In genomic region chr12:13094349-13094748, GRCh38 we compare ENCODE assay signal across 9 cellular contexts. TPM values are rescaled to one million over a fixed set of nuclear protein-coding genes. Genes with fewer than 3 reads are reported as not detected.
DNase-seq lines count a peak whose midpoint lies in the region; ATAC-seq, FAIRE-seq and TF ChIP-seq lines count a peak whose summit lies in the region.
"Had no signal": no experiment of that assay in that cellular context is flagged by ENCODE, and none has a peak within 500 bp of the region (broad histone marks: within the 10 kb centered on the region; RNA-seq: fewer than 3 reads in every experiment).

No MANE protein-coding gene starts in this region.

- no peaks in the 10 kb centered on the region for H3K9me3 ChIP-seq in IMR-90 (ENCODE audit: control insufficient read depth, insufficient read depth, low read length)
- H3K9me3 ChIP-seq in GM12878 (replicated peaks; ENCODE audit: control insufficient read depth, insufficient read depth, low read length), result no peaks in the 10 kb centered on the region; the same call in 2 of the 3 replicates
- no peaks in the 10 kb centered on the region for H3K9me3 ChIP-seq in testis

- no peaks in the 10 kb centered on the region for H3K36me3 ChIP-seq in IMR-90 (ENCODE audit: control insufficient read depth, insufficient read depth, low read length)
- no peaks in the 10 kb centered on the region for H3K36me3 ChIP-seq in GM12878 (ENCODE audit: control insufficient read depth in 2 of 2, insufficient read depth in 2 of 2, low read length in 1 of 2)
- no peaks in the 10 kb centered on the region for H3K36me3 ChIP-seq in testis (ENCODE audit: low read depth, missing control alignments)

- H4K20me1 ChIP-seq in IMR-90 (ENCODE audit: insufficient read depth, low read length) (no peaks in the 10 kb centered on the region), GM12878 (ENCODE audit: control insufficient read depth, insufficient read depth) (no peaks in the 10 kb centered on the region)

- H4K8ac ChIP-seq in IMR-90 (ENCODE audit: low read depth in 2 of 2, low read length in 2 of 2), result peak overlapping the region in 1 of 2 experiments; percentile 82; a peak in 1 of 4 replicates

- DNase-seq in IMR-90 (peak; percentile 70), GM12878 (ENCODE audit: low read depth, low spot score) (no peak), testis (peak; percentile 42), germinal center (ENCODE audit: low spot score) (no peak), DMS153 treated with DMSO at 0.1 percent for 48 hours (lab: John Stamatoyannopoulos, UW; ENCODE audit: unreplicated experiment) (no peak)
- DNase-seq in activated CD4-positive, CD25-positive, alpha-beta regulatory T cell treated with anti-CD3 and anti-CD28 coated beads, Interleukin-2, amount 50 U/mL, for 72 hours, result no peak

- no CpG with 5 or more reads among the region's 3 CpGs for WGBS in IMR-90 (ENCODE audit: extremely low coverage in 2 of 2, insufficient read length in 1 of 2), 2 experiments
- 2% methylated on average over 3 of the region's 3 CpGs for WGBS in GM12878 (ENCODE audit: insufficient coverage, insufficient replicate concordance, low lambda C conversion rate, missing lambda C conversion rate)
- WGBS in testis, 2 donors, result 27 to 32% methylated on average over 3 of the region's 3 CpGs

- H4K91ac ChIP-seq in IMR-90 (ENCODE audit: insufficient read depth, low read depth, low read length), result no peak overlapping the region

- no peak overlapping the region for H4K5ac ChIP-seq in IMR-90 (ENCODE audit: low read depth, low read length)

- H3K4me1 ChIP-seq in IMR-90 (ENCODE audit: control insufficient read depth, insufficient read depth, low read length), result peaks cover 27% of the 10 kb centered on the region
- peaks cover 31% of the 10 kb centered on the region for H3K4me1 ChIP-seq in GM12878 (ENCODE audit: control insufficient read depth, insufficient read depth, low read length)
- peaks cover 13% of the 10 kb centered on the region for H3K4me1 ChIP-seq in testis

- in situ Hi-C loops in IMR-90 (cut with MboI; ENCODE audit: low sequenced_read_pairs) (loop anchor here (10.0 kb wide), 1 partner anchor 180 kb away; no protein-coding TSS in a partner anchor), GM12878 (cut with MboI) (no loop called here)

- no peak overlapping the region for H3K14ac ChIP-seq in IMR-90 (replicated peaks; ENCODE audit: low read depth, low read length)

- H3K4me2 ChIP-seq in IMR-90 (ENCODE audit: low read depth, low read length) (peak overlapping the region; percentile 31; the same call in 1 of the 2 replicates), GM12878 (ENCODE audit: control insufficient read depth, insufficient read depth) (peak overlapping the region; percentile 22; the same call in 1 of the 2 replicates)
- H3K4me2 ChIP-seq: KMS-11 had no signal

- TF ChIP-seq CTCF in IMR-90 (conservative IDR thresholded peaks at IDR 0.05; ENCODE audit: low read depth, low read length) (no peak), GM12878 (IDR thresholded peaks at IDR 0.05 in 2 of 3, conservative IDR thresholded peaks at IDR 0.05 in 1 of 3; ENCODE audit: control insufficient read depth in 2 of 3, extremely low read depth in 1 of 3, insufficient read depth in 1 of 3, low read depth in 3 of 3, low read length in 3 of 3) (no peak), testis (IDR thresholded peaks at IDR 0.05) (no peak)

- peak overlapping the region; percentile 1; the same call in 1 of the 2 replicates for H2BK120ac ChIP-seq in IMR-90 (ENCODE audit: low read depth, low read length)

- dilution Hi-C loops in IMR-90 (cut with HindIII; ENCODE audit: low sequenced_read_pairs, unreplicated experiment), result no loop called here

- RAD21 ChIA-PET in GM12878 (lab: Charles Lee; ENCODE audit: unreplicated experiment), result no interaction called here

- H3K27ac ChIP-seq in IMR-90 (ENCODE audit: insufficient read depth, low read length) (peak overlapping the region; percentile 26; the same call in 1 of the 2 replicates), GM12878 (ENCODE audit: control insufficient read depth, insufficient read depth) (no peak overlapping the region), testis (no peak overlapping the region)
- H3K27ac ChIP-seq: KMS-11 had no signal

- TF ChIP-seq RAD21 in IMR-90 (IDR thresholded peaks at IDR 0.05; ENCODE audit: low read length) (no peak), GM12878 (IDR thresholded peaks at IDR 0.05; ENCODE audit: insufficient read depth, low read depth, low read length) (no peak)

- no TSS peak for BruUV-seq in IMR-90 (replicated peaks; lab: Mats Ljungman, UMichigan)
- BruUV-seq in GM12878 (replicated peaks; lab: Mats Ljungman, UMichigan), result no TSS peak

- POLR2A ChIA-PET in IMR-90 (lab: Charles Lee; ENCODE audit: unreplicated experiment), result no interaction called here
- POLR2A ChIA-PET in GM12878 (lab: Charles Lee), result no interaction called here

- 0 out of 3 replicates have a peak overlapping the region, but pooled peaks have one; percentile 78 for H2BK15ac ChIP-seq in IMR-90 (ENCODE audit: low read depth, low read length)

- H3K4me3 ChIP-seq in IMR-90 (ENCODE audit: insufficient read depth, low read depth, low read length), result no peak overlapping the region
- H3K4me3 ChIP-seq in GM12878, result no peak overlapping the region
- H3K4me3 ChIP-seq in testis, result no peak overlapping the region

- no peak overlapping the region; the same call in 1 of the 2 replicates for H3K56ac ChIP-seq in IMR-90 (ENCODE audit: extremely low read depth, insufficient read depth, low read length)

- TF ChIP-seq EP300 in GM12878 (IDR thresholded peaks at IDR 0.05; ENCODE audit: borderline replicate concordance in 1 of 2, control insufficient read depth in 1 of 2, low read depth in 2 of 2, low read length in 2 of 2), result peak in 1 of 2 experiments; percentile 54; a peak in 1 of 4 replicates

- H3K9ac ChIP-seq in IMR-90 (ENCODE audit: low read depth, low read length), result no peak overlapping the region
- no peak overlapping the region for H3K9ac ChIP-seq in GM12878 (ENCODE audit: control insufficient read depth, insufficient read depth, low read length)
- H3K9ac ChIP-seq: KMS-11 had no signal

- peak overlapping the region; percentile 94 for H2BK20ac ChIP-seq in IMR-90 (ENCODE audit: low read depth, low read length)

- H3K79me1 ChIP-seq in IMR-90 (ENCODE audit: low read depth in 1 of 2, low read length in 2 of 2), result peaks cover 0 to 19% of the 10 kb centered on the region in 2 experiments; a peak in 2 of 4 replicates

- peak overlapping the region; percentile 88 for H2BK5ac ChIP-seq in IMR-90 (ENCODE audit: low read depth, low read length, poor library complexity, severe bottlenecking)

- SMC1A ChIA-PET in GM12878 (lab: Charles Lee; ENCODE audit: uncharacterized antibody, unreplicated experiment), result interaction anchor here (1.2 to 1.4 kb wide), 2 partner anchors 10 to 118 kb away, joined by 3 to 5 read pairs; no protein-coding TSS in a partner anchor

- CTCF ChIA-PET in IMR-90 (lab: Yijun Ruan, JAX) (interaction anchor here (0.5 to 0.7 kb wide), 2 partner anchors 67 to 138 kb away, joined by 3 to 5 read pairs; no protein-coding TSS in a partner anchor), GM12878 (lab: Yijun Ruan, JAX) (no interaction called here)

- H3K27me3 ChIP-seq in IMR-90 (ENCODE audit: control insufficient read depth, insufficient read depth, low read length) (no peaks in the 10 kb centered on the region), GM12878 (replicated peaks in 1 of 2; ENCODE audit: control insufficient read depth in 2 of 2, insufficient read depth in 2 of 2, low read length in 1 of 2) (no peaks in the 10 kb centered on the region), testis (no peaks in the 10 kb centered on the region)

- TF ChIP-seq POLR2A in IMR-90 (IDR thresholded peaks at IDR 0.05; ENCODE audit: low read depth, low read length) (no peak), GM12878 (IDR thresholded peaks at IDR 0.05; ENCODE audit: low read depth, low read length) (no peak), testis (IDR thresholded peaks at IDR 0.05) (no peak)

- peak; percentile 74 for FAIRE-seq in GM12878 (lab: Jason Lieb, UNC)

- H3K4ac ChIP-seq in IMR-90 (ENCODE audit: low read depth, low read length), result peak overlapping the region; percentile 98; the same call in 1 of the 2 replicates

- no peak overlapping the region for H2AK9ac ChIP-seq in IMR-90 (replicated peaks; ENCODE audit: low read depth, low read length, poor library complexity)

- H2AFZ ChIP-seq in IMR-90 (replicated peaks; ENCODE audit: low read length, poor library complexity) (no peak overlapping the region), GM12878 (ENCODE audit: control insufficient read depth, low read depth, low read length) (no peak overlapping the region)

- no peak overlapping the region for H2AK5ac ChIP-seq in IMR-90 (ENCODE audit: low read depth, low read length)

- no peak overlapping the region for H3K23ac ChIP-seq in IMR-90 (ENCODE audit: low read depth, low read length)

- intact Hi-C loops in IMR-90 (cut with micrococcal nuclease), result loop anchor here (5.0 kb wide), 1 partner anchor 52 kb away; the partner anchor contains the start of gene FAM234B
- intact Hi-C loops in GM12878 (cut with micrococcal nuclease; ENCODE audit: unreplicated experiment), result no loop called here
- intact Hi-C loops in testis (cut with DNase I; ENCODE audit: low total_unique reads), result loop anchor here (10.0 kb wide), 1 partner anchor 180 kb away; no protein-coding TSS in a partner anchor

- H3K9me1 ChIP-seq in IMR-90 (ENCODE audit: insufficient read depth, low read length), result peaks cover 14% of the 10 kb centered on the region

- H3K18ac ChIP-seq in IMR-90 (ENCODE audit: low read depth, low read length), result 0 out of 2 replicates have a peak overlapping the region, but pooled peaks have one; percentile 26

- H3K79me2 ChIP-seq in GM12878 (ENCODE audit: control insufficient read depth, insufficient read depth, low read length), result no peaks in the 10 kb centered on the region

- peak; percentile 36 for ATAC-seq in GM21367 (IDR thresholded peaks at IDR 0.05; ENCODE audit: unreplicated experiment)
- peak; percentile 22 for ATAC-seq in IMR-90 (ENCODE audit: low read depth)
- peak; percentile 45 for ATAC-seq in GM12878

RNA-seq across cellular contexts. Expression of gene GSG1, which starts 9.1 kb away (rescaled TPM):
- total RNA-seq in IMR-90 (2012; rRNA removed), result 2.5 and 2.9 TPM in 2 replicates
- polyA plus RNA-seq in IMR-90 (2012; rRNA removed), result 1.8 and 2.1 TPM in 2 replicates
- 1.6 and 2.0 TPM in 2 replicates for polyA plus RNA-seq in IMR-90 (2012; cell fraction: cytosol; rRNA removed)
- polyA plus RNA-seq in IMR-90 (2012; cell fraction: nucleus; rRNA removed; ENCODE audit: low replicate concordance), result 0.99 and 1.5 TPM in 2 replicates
- not detected in 2 replicates for total RNA-seq in GM12878 (2013; cell fraction: nucleolus; rRNA removed)
- total RNA-seq in GM12878 (2014; rRNA removed), result not detected in 2 replicates
- not detected in 2 replicates for total RNA-seq in GM12878 (2014; rRNA removed; fragmentation: Illumina TruSeq; extraction: Trizol)
- not detected in 2 replicates for total RNA-seq in GM12878 (2021)
- polyA plus RNA-seq in GM12878 (2011; ENCODE audit: low read depth), result not detected
- not detected in 2 replicates for polyA plus RNA-seq in GM12878 (2011; rRNA removed)
- not detected in 2 replicates for polyA plus RNA-seq in GM12878 (2011; cell fraction: cytosol; rRNA removed)
- not detected in 2 replicates for polyA plus RNA-seq in GM12878 (2011; cell fraction: nucleus; rRNA removed)
- not detected in 2 replicates for polyA plus RNA-seq in GM12878 (2012)
- not detected in 2 replicates for polyA plus RNA-seq in GM12878 (2014; fragmentation: Illumina TruSeq; extraction: Trizol)
- polyA plus RNA-seq in GM12878 (2014; fragmentation: Nextera tagmentation; extraction: Ambion mirVana), result not detected
- not detected in 2 replicates for polyA plus RNA-seq in GM12878 (2014; rRNA removed)
- not detected for polyA plus RNA-seq in GM12878 (2016; fragmentation: Nextera tagmentation; extraction: Ambion mirVana)
- not detected in 2 replicates for polyA minus RNA-seq in GM12878 (2011; rRNA and poly(A)+ RNA removed)
- not detected in 2 replicates for polyA minus RNA-seq in GM12878 (2011; cell fraction: cytosol; rRNA and poly(A)+ RNA removed)
- not detected in 2 replicates for polyA minus RNA-seq in GM12878 (2011; cell fraction: nucleus; rRNA and poly(A)+ RNA removed)
- total RNA-seq in testis, result 100 to 1,000 TPM; 133 to 449 TPM
- 695 TPM for polyA plus RNA-seq in testis (ENCODE audit: insufficient read depth, low read depth, low replicate concordance)
- total RNA-seq: SK-MEL-5 had no signal

RNA-seq across cellular contexts. Expression of gene FAM234B, which starts 50.2 kb away (rescaled TPM):
- total RNA-seq in IMR-90 (2012; rRNA removed) (6.7 and 8.6 TPM in 2 replicates), GM12878 (2014; rRNA removed) (0.11 and 0.33 TPM in 2 replicates), GM12878 (2014; rRNA removed; fragmentation: Illumina TruSeq; extraction: Trizol) (0.13 and 0.28 TPM in 2 replicates), GM12878 (2021) (0.29 and 0.36 TPM in 2 replicates), testis (10 to 100 TPM; 11.0 to 13.2 TPM)
- polyA plus RNA-seq in IMR-90 (2012; rRNA removed) (3.6 and 3.7 TPM in 2 replicates), GM12878 (2011; rRNA removed) (2.4 and 2.8 TPM in 2 replicates), GM12878 (2014; fragmentation: Illumina TruSeq; extraction: Trizol) (0.21 and 0.27 TPM in 2 replicates), GM12878 (2014; fragmentation: Nextera tagmentation; extraction: Ambion mirVana) (under 1 TPM; 0.09 to 0.16 TPM), GM12878 (2014; rRNA removed) (0.15 and 0.18 TPM in 2 replicates), GM12878 (2016; fragmentation: Nextera tagmentation; extraction: Ambion mirVana) (under 1 TPM; 0.24 to 0.43 TPM), testis (ENCODE audit: insufficient read depth, low read depth, low replicate concordance) (13.0 TPM)
- polyA plus RNA-seq in IMR-90 (2012; cell fraction: cytosol; rRNA removed), result 2.2 and 2.5 TPM in 2 replicates
- 1.7 and 3.8 TPM in 2 replicates for polyA plus RNA-seq in IMR-90 (2012; cell fraction: nucleus; rRNA removed; ENCODE audit: low replicate concordance)
- 3.5 and 6.1 TPM in 2 replicates for total RNA-seq in GM12878 (2013; cell fraction: nucleolus; rRNA removed)
- 0.45 TPM for polyA plus RNA-seq in GM12878 (2011; ENCODE audit: low read depth)
- polyA plus RNA-seq in GM12878 (2011; cell fraction: cytosol; rRNA removed), result 1.9 and 2.1 TPM in 2 replicates
- polyA plus RNA-seq in GM12878 (2011; cell fraction: nucleus; rRNA removed), result 1.2 and 1.9 TPM in 2 replicates
- polyA plus RNA-seq in GM12878 (2012), result 0.65 and 1.00 TPM in 2 replicates
- 6.8 and 9.0 TPM in 2 replicates for polyA minus RNA-seq in GM12878 (2011; rRNA and poly(A)+ RNA removed)
- polyA minus RNA-seq in GM12878 (2011; cell fraction: cytosol; rRNA and poly(A)+ RNA removed), result 1.3 and 1.4 TPM in 2 replicates
- polyA minus RNA-seq in GM12878 (2011; cell fraction: nucleus; rRNA and poly(A)+ RNA removed), result 2.4 and 3.0 TPM in 2 replicates

Comparison
In these comparisons a context has a peak if more than half of its experiments do, and no peak if none do; other contexts are left out.
1. DNase-seq: peak in IMR-90 (single experiment) and testis (single experiment); none in GM12878 (single experiment), germinal center (single experiment), activated CD4-positive, CD25-positive, alpha-beta regulatory T cell treated with anti-CD3 and anti-CD28 coated beads, Interleukin-2, amount 50 U/mL, for 72 hours (single experiment) and DMS153 treated with DMSO at 0.1 percent for 48 hours (single experiment).
2. RNA of gene GSG1, which starts 9.1 kb away (total RNA-seq): 133 to 449 TPM in testis; 2.5 to 2.9 TPM in IMR-90 and not detected in GM12878; every median in the first group is over 10 times any median in the second.
3. Peak in every context shown above with its lines, with median percentiles within 50 percentile points of each other: ATAC-seq.